In the genomic region with DNA sequence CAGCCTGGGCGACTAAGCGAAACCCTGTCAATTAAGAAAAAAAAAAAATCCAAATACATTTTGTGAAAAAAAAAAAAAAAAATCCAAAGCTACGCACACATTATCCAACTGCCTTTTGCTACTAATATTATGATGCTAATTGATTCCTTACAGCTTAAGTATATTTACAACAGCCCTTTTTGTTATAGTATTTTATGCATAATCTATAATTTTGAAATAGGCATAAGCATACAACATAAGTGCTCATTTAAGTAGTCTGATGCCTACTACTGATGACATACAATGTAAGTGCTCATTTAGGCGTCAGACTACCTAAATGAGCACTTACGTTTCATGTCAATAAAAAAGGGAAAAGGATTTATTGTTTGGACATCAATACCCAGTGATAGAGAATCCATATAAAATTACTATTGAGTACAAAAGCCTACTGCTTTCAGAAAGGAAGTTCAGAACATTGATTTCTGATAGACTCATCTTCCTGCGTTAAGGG, we compare ENCODE assay signal across 8 cellular contexts. TPM values are rescaled to one million over a fixed set of nuclear protein-coding genes. Genes with fewer than 3 reads are reported as not detected.
DNase-seq lines count a peak whose midpoint lies in the region; ATAC-seq, FAIRE-seq and TF ChIP-seq lines count a peak whose summit lies in the region.

No MANE protein-coding gene starts in this region.

- no peak overlapping the region for H3K9ac ChIP-seq in HUES64 (ENCODE audit: low read depth, low read length)

- H3K36me3 Mint-ChIP-seq in naive thymus-derived CD8-positive, alpha-beta T cell = peaks cover 0 to 15% (median 3%) of the 10 kb centered on the region in 3 donors

- no peak for TF ChIP-seq POLR2A in A549 (IDR thresholded peaks at IDR 0.05; ENCODE audit: low read length)

- H3K27ac ChIP-seq in A549 (peak overlapping the region; percentile 83 to 92), HUES64 (ENCODE audit: low read depth, low read length) (no peak overlapping the region), caudate nucleus (ENCODE audit: low read depth, low read length) (peak overlapping the region; percentile 74)

- in situ Hi-C loops in ACHN (cut with HindIII; ENCODE audit: low pct_ligation_motif_present, low pct_unique_long_range_greater_than_20kb, low sequenced_read_pairs) = no loop called here

- no peak for ATAC-seq in A549
- ATAC-seq in naive thymus-derived CD8-positive, alpha-beta T cell = no peak
- ATAC-seq in GM21360 (IDR thresholded peaks at IDR 0.05; ENCODE audit: unreplicated experiment) = no peak
- ATAC-seq in GM18867 (IDR thresholded peaks at IDR 0.05; ENCODE audit: unreplicated experiment) = no peak
- no peak for ATAC-seq in HG02852 (IDR thresholded peaks at IDR 0.05; ENCODE audit: unreplicated experiment)

- peak overlapping the region; percentile 84 to 100 (median 96) for H3K4me3 Mint-ChIP-seq in naive thymus-derived CD8-positive, alpha-beta T cell

- DNase-seq in A549 (ENCODE audit: low read depth in 1 of 2, low spot score in 1 of 2) = no peak
- DNase-seq in caudate nucleus (lab: John Stamatoyannopoulos, UW) = no peak
- no peak for DNase-seq in naive thymus-derived CD8-positive, alpha-beta T cell
- no peak for DNase-seq in ACHN

- POLR2A ChIA-PET in A549 (lab: Yijun Ruan, JAX) = interaction anchor here (0.7 to 2.1 kb wide), 9 partner anchors 10 to 747 kb away, joined by 3 to 6 read pairs (median 3); a partner anchor contains a TSS
- POLR2A ChIA-PET in naive thymus-derived CD8-positive, alpha-beta T cell (lab: Charles Lee) = interaction anchor here (0.5 to 6.8 kb wide), 16 partner anchors 9 to 693 kb away, joined by 3 to 94 read pairs (median 5); a partner anchor contains a TSS

- no peak for FAIRE-seq in A549 (lab: Jason Lieb, UNC)

- H3K27me3 ChIP-seq in HUES64 (ENCODE audit: insufficient read depth, low read length) = peaks cover 11% of the 10 kb centered on the region

- H3K27me3 Mint-ChIP-seq in naive thymus-derived CD8-positive, alpha-beta T cell = no peaks in the 10 kb centered on the region

- H3K9me3 Mint-ChIP-seq in naive thymus-derived CD8-positive, alpha-beta T cell = no peaks in the 10 kb centered on the region

- 94% methylated on average over 6 of the region's 6 CpGs for WGBS in A549 (ENCODE audit: missing lambda C conversion rate)
- WGBS in HUES64 = 97% methylated on average over 5 of the region's 6 CpGs

- H3K4me2 ChIP-seq in A549 = peak overlapping the region; percentile 85

- H3K27ac Mint-ChIP-seq in naive thymus-derived CD8-positive, alpha-beta T cell = peak overlapping the region; percentile 89 to 96 (median 91)

- peaks cover 33% of the 10 kb centered on the region for H3K4me1 ChIP-seq in A549
- H3K4me1 ChIP-seq in HUES64 (ENCODE audit: insufficient read depth, low read length) = peaks cover 22% of the 10 kb centered on the region

- peaks cover 4% of the 10 kb centered on the region; the same call in 1 of the 2 replicates for H3K36me3 ChIP-seq in HUES64 (ENCODE audit: insufficient read depth, low read length)

- H3K4me3 ChIP-seq in A549 = peak overlapping the region; percentile 75
- peak overlapping the region; percentile 79 for H3K4me3 ChIP-seq in HUES64 (ENCODE audit: low read length)

- peaks cover 32 to 77% (median 69%) of the 10 kb centered on the region in 4 donors for H3K4me1 Mint-ChIP-seq in naive thymus-derived CD8-positive, alpha-beta T cell

- CTCF ChIA-PET in A549 (lab: Yijun Ruan, JAX) = interaction anchor here (0.6 to 1.7 kb wide), 5 partner anchors 33 to 212 kb away, joined by 3 to 6 read pairs (median 4); a partner anchor contains a TSS

- H3K9me3 ChIP-seq in A549 = no peaks in the 10 kb centered on the region
- no peaks in the 10 kb centered on the region for H3K9me3 ChIP-seq in HUES64 (ENCODE audit: insufficient read depth, low read depth, low read length)

- TF ChIP-seq RAD21 in A549 (conservative IDR thresholded peaks at IDR 0.05 in 1 of 2, IDR thresholded peaks at IDR 0.05 in 1 of 2) = no peak

- no peak for TF ChIP-seq CTCF in A549 (IDR thresholded peaks at IDR 0.05)

- no peak for TF ChIP-seq EP300 in A549 (IDR thresholded peaks at IDR 0.05)

TF ChIP-seq in A549, 52 proteins besides CTCF, POLR2A, EP300 and RAD21:
- TF ChIP-seq JUNB (IDR thresholded peaks at IDR 0.05) (no peak), FOSB (CRISPR knock-in tag; IDR thresholded peaks at IDR 0.05) (no peak), BHLHE40 (IDR thresholded peaks at IDR 0.05; ENCODE audit: low read depth, low read length) (no peak), MYC (IDR thresholded peaks at IDR 0.05; ENCODE audit: borderline replicate concordance, low read length) (no peak), RNF2 (IDR thresholded peaks at IDR 0.05; ENCODE audit: borderline replicate concordance, low read depth) (no peak), HDAC2 (IDR thresholded peaks at IDR 0.05) (0 out of 2 replicates have a peak, but pooled peaks have one; percentile 48)
- TF ChIP-seq, protein P1, sequence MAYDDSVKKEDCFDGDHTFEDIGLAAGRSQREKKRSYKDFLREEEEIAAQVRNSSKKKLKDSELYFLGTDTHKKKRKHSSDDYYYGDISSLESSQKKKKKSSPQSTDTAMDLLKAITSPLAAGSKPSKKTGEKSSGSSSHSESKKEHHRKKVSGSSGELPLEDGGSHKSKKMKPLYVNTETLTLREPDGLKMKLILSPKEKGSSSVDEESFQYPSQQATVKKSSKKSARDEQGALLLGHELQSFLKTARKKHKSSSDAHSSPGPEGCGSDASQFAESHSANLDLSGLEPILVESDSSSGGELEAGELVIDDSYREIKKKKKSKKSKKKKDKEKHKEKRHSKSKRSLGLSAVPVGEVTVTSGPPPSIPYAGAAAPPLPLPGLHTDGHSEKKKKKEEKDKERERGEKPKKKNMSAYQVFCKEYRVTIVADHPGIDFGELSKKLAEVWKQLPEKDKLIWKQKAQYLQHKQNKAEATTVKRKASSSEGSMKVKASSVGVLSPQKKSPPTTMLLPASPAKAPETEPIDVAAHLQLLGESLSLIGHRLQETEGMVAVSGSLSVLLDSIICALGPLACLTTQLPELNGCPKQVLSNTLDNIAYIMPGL (CRISPR knock-in tag; IDR thresholded peaks at IDR 0.05; ENCODE audit: borderline replicate concordance) = no peak
- TF ChIP-seq, protein P2, sequence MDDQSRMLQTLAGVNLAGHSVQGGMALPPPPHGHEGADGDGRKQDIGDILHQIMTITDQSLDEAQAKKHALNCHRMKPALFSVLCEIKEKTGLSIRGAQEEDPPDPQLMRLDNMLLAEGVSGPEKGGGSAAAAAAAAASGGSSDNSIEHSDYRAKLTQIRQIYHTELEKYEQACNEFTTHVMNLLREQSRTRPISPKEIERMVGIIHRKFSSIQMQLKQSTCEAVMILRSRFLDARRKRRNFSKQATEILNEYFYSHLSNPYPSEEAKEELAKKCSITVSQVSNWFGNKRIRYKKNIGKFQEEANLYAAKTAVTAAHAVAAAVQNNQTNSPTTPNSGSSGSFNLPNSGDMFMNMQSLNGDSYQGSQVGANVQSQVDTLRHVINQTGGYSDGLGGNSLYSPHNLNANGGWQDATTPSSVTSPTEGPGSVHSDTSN (IDR thresholded peaks at IDR 0.05) = no peak

RNA-seq across cellular contexts. Expression of a gene that starts 0.8 kb away (rescaled TPM):
- polyA plus RNA-seq in A549 (2011; rRNA removed) = 28.2 and 34.8 TPM in 2 replicates
- polyA plus RNA-seq in A549 (2012; cell fraction: cytosol; rRNA removed) = 12.8 and 18.2 TPM in 2 replicates
- polyA plus RNA-seq in A549 (2012; cell fraction: nucleus; rRNA removed) = 25.2 and 27.2 TPM in 2 replicates
- 27.0 to 29.2 TPM (median 28.8 TPM) in 3 replicates for polyA plus RNA-seq in A549 (2017; fragmentation: RNase III; extraction: RNeasy Plus Mini Kit Qiagen cat#74134 plus additional on column Dnase treatment)
- 15.7 and 18.3 TPM in 2 replicates for polyA minus RNA-seq in A549 (2011; rRNA and poly(A)+ RNA removed)
- 14.5 TPM for polyA plus RNA-seq in HUES64 (2013, experiment 1 of 2)
- 16.4 TPM for polyA plus RNA-seq in HUES64 (2013, experiment 2 of 2)
- total RNA-seq in naive thymus-derived CD8-positive, alpha-beta T cell = 100 to 1,000 TPM; 108 to 114 TPM
- polyA plus RNA-seq in naive thymus-derived CD8-positive, alpha-beta T cell = 10 to 100 TPM; 36.6 to 41.6 (median 39.0) TPM

RNA-seq across cellular contexts. Expression of a gene that starts 56.6 kb away (rescaled TPM):
- polyA plus RNA-seq in A549 (2011; rRNA removed) (76.7 and 99.1 TPM in 2 replicates), A549 (2017; fragmentation: RNase III; extraction: RNeasy Plus Mini Kit Qiagen cat#74134 plus additional on column Dnase treatment) (35.4 to 35.8 TPM (median 35.5 TPM) in 3 replicates)
- 34.4 and 41.4 TPM in 2 replicates for polyA plus RNA-seq in A549 (2012; cell fraction: cytosol; rRNA removed)
- 30.4 and 55.9 TPM in 2 replicates for polyA plus RNA-seq in A549 (2012; cell fraction: nucleus; rRNA removed)
- polyA minus RNA-seq in A549 (2011; rRNA and poly(A)+ RNA removed) = 56.7 and 63.4 TPM in 2 replicates
- polyA plus RNA-seq in HUES64 (2013, experiment 1 of 2) = 37.5 TPM
- 40.3 TPM for polyA plus RNA-seq in HUES64 (2013, experiment 2 of 2)
- 10 to 100 TPM; 51.6 to 62.4 TPM for total RNA-seq in naive thymus-derived CD8-positive, alpha-beta T cell
- 10 to 100 TPM; 64.2 to 69.3 (median 64.9) TPM for polyA plus RNA-seq in naive thymus-derived CD8-positive, alpha-beta T cell
